7 cellular contexts compared by ENCODE assay signal in genomic region chr2:172083725-172084483, GRCh38. TPM values are rescaled to one million over a fixed set of nuclear protein-coding genes. Genes with fewer than 3 reads are reported as not detected.
DNase-seq lines count a peak whose midpoint lies in the region; ATAC-seq and TF ChIP-seq lines count a peak whose summit lies in the region.

No MANE protein-coding gene starts in this region.

- H3K27me3 Mint-ChIP-seq in HFFc6 (ENCODE audit: insufficient read depth): peaks cover 53% of the 10 kb centered on the region
- peaks cover 100% of the 10 kb centered on the region for H3K27me3 Mint-ChIP-seq in activated naive CD8-positive, alpha-beta T cell treated with anti-CD3 and anti-CD28 coated beads for 36 hours
- H3K27me3 Mint-ChIP-seq in nephron progenitor cell (ENCODE audit: low read depth, poor library complexity): peaks cover 100% of the 10 kb centered on the region

- H3K27ac Mint-ChIP-seq in HFFc6 (peak overlapping the region; percentile 99), nephron progenitor cell (no peak overlapping the region)
- H3K27ac Mint-ChIP-seq in activated naive CD8-positive, alpha-beta T cell treated with anti-CD3 and anti-CD28 coated beads for 36 hours: no peak overlapping the region

- H3K4me1 Mint-ChIP-seq in HFFc6 (ENCODE audit: low read depth): peaks cover 70% of the 10 kb centered on the region
- peaks cover 46% of the 10 kb centered on the region for H3K4me1 Mint-ChIP-seq in activated naive CD8-positive, alpha-beta T cell treated with anti-CD3 and anti-CD28 coated beads for 36 hours
- peaks cover 50% of the 10 kb centered on the region for H3K4me1 Mint-ChIP-seq in nephron progenitor cell

- peak overlapping the region; percentile 98 for H3K4me3 Mint-ChIP-seq in HFFc6
- peak overlapping the region; percentile 74 for H3K4me3 Mint-ChIP-seq in activated naive CD8-positive, alpha-beta T cell treated with anti-CD3 and anti-CD28 coated beads for 36 hours
- H3K4me3 Mint-ChIP-seq in nephron progenitor cell: peak overlapping the region; percentile 82

- ATAC-seq in esophagus mucosa: no peak

- H3K36me3 Mint-ChIP-seq in HFFc6 (ENCODE audit: low read depth) (peaks cover 31% of the 10 kb centered on the region), nephron progenitor cell (ENCODE audit: low read depth) (no peaks in the 10 kb centered on the region)
- H3K36me3 Mint-ChIP-seq in activated naive CD8-positive, alpha-beta T cell treated with anti-CD3 and anti-CD28 coated beads for 36 hours: peaks cover 10% of the 10 kb centered on the region

- H3K9me3 Mint-ChIP-seq in HFFc6 (peaks cover 10% of the 10 kb centered on the region), nephron progenitor cell (no peaks in the 10 kb centered on the region)
- H3K9me3 Mint-ChIP-seq in activated naive CD8-positive, alpha-beta T cell treated with anti-CD3 and anti-CD28 coated beads for 36 hours: peaks cover 5% of the 10 kb centered on the region

- DNase-seq in DMS53 treated with DMSO at 0.1 percent for 48 hours (lab: John Stamatoyannopoulos, UW; ENCODE audit: unreplicated experiment) (peak; percentile 42), HFFc6 (peak; percentile 27), nephron progenitor cell (no peak), RPMI8226 (no peak), NCI-H774 (lab: John Stamatoyannopoulos, UW) (no peak)
- no peak for DNase-seq in activated naive CD8-positive, alpha-beta T cell treated with anti-CD3 and anti-CD28 coated beads for 36 hours

- TF ChIP-seq CTCF in HFFc6 (IDR thresholded peaks at IDR 0.05): no peak
- TF ChIP-seq CTCF in nephron progenitor cell (IDR thresholded peaks at IDR 0.05): no peak

RNA-seq across cellular contexts. Expression of gene DLX1, which starts 1.4 kb away (rescaled TPM):
- total RNA-seq in HFFc6 (2021; fragmentation: NEBNext Ultra II Directional; extraction: Animal tissue kit (Norgen Biotek cat#: 25700)): 10 to 100 TPM in 2 of 6 experiments, 1 to 10 TPM in 4; 8.2 to 13.9 (median 9.2) TPM
- total RNA-seq in activated naive CD8-positive, alpha-beta T cell treated with anti-CD3 and anti-CD28 coated beads for 36 hours: under 1 TPM in 1 of 2 experiments, not detected in 1; 0.10 TPM
- not detected for total RNA-seq in esophagus mucosa

RNA-seq across cellular contexts. Expression of gene DLX2, which starts 18.8 kb away (rescaled TPM):
- 10 to 100 TPM in 2 of 6 experiments, 1 to 10 TPM in 4; 8.8 to 12.6 (median 9.5) TPM for total RNA-seq in HFFc6 (2021; fragmentation: NEBNext Ultra II Directional; extraction: Animal tissue kit (Norgen Biotek cat#: 25700))
- not detected for total RNA-seq in activated naive CD8-positive, alpha-beta T cell treated with anti-CD3 and anti-CD28 coated beads for 36 hours
- total RNA-seq in esophagus mucosa: not detected

Comparison
In these comparisons a context has a peak if more than half of its experiments do, and no peak if none do; other contexts are left out.
1. DNase-seq: peak in DMS53 treated with DMSO at 0.1 percent for 48 hours (single experiment) and HFFc6 (single experiment); none in activated naive CD8-positive, alpha-beta T cell treated with anti-CD3 and anti-CD28 coated beads for 36 hours (single experiment), nephron progenitor cell (single experiment), RPMI8226 (single experiment) and NCI-H774 (single experiment).
2. Peak in every context shown above with its lines, with median percentiles within 50 percentile points of each other: H3K4me3 Mint-ChIP-seq.